18 cellular contexts compared by ENCODE assay signal in the genomic region with DNA sequence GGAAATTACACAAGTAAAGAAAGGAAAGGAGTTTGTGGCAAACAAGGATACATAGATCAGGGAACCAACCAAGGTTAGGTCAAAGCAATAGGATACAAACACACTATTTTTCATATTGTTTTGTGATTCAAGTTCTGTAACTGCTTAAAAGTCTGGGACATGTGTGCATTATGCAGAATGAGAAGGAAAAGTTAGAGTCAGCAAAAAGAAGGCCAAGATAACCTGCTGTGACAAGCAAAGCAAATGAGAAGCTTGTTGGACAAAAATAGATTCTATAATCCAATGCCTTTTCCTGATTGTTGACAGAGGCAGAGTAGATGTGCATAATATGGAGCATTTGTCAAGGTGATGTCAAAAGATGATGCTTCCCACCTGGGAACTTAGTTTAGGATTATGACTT.
DNase-seq lines count a peak whose midpoint lies in the region; ATAC-seq, FAIRE-seq and TF ChIP-seq lines count a peak whose summit lies in the region.
"Had no signal": no experiment of that assay in that cellular context is flagged by ENCODE, and none has a peak within 500 bp of the region (broad histone marks: within the 10 kb centered on the region; RNA-seq: fewer than 3 reads in every experiment).

No MANE protein-coding gene starts in this region.

- TF ChIP-seq EP300 in A549 (IDR thresholded peaks at IDR 0.05): no peak

- no peaks in the 10 kb centered on the region for H3K27me3 ChIP-seq in endocrine pancreas (ENCODE audit: control insufficient read depth, insufficient read depth, low read length)
- H3K27me3 ChIP-seq: BLaER1 had no signal

- no peak for FAIRE-seq in A549 (lab: Jason Lieb, UNC)
- FAIRE-seq: G401.6, GM12892 had no signal

- H3K36me3 ChIP-seq in SK-N-MC (ENCODE audit: insufficient read depth, low read length) (no peaks in the 10 kb centered on the region), endocrine pancreas (ENCODE audit: control insufficient read depth, insufficient read depth, low read length) (no peaks in the 10 kb centered on the region)
- H3K36me3 ChIP-seq: BLaER1 had no signal

- H3K27ac ChIP-seq in A549 (no peak overlapping the region), SK-N-MC (peak overlapping the region; percentile 97)
- H3K27ac ChIP-seq: BLaER1, C4-2B had no signal

- CTCF ChIA-PET in A549 (lab: Yijun Ruan, JAX): no interaction called here

- H3K4me1 ChIP-seq in A549 (no peaks in the 10 kb centered on the region), endocrine pancreas (ENCODE audit: control insufficient read depth, insufficient read depth, low read length) (peaks cover 12% of the 10 kb centered on the region)
- H3K4me1 ChIP-seq: BLaER1 had no signal

- TF ChIP-seq RAD21 in A549 (conservative IDR thresholded peaks at IDR 0.05 in 1 of 2, IDR thresholded peaks at IDR 0.05 in 1 of 2): no peak

- no peak for TF ChIP-seq POLR2A in A549 (IDR thresholded peaks at IDR 0.05; ENCODE audit: low read length)

- H3K9me3 ChIP-seq in A549 (no peaks in the 10 kb centered on the region), SK-N-MC (ENCODE audit: low read depth, low read length) (no peaks in the 10 kb centered on the region), endocrine pancreas (ENCODE audit: control insufficient read depth, low read length) (no peaks in the 10 kb centered on the region)
- H3K9me3 ChIP-seq: BLaER1, Caco-2 had no signal

- H3K4me3 ChIP-seq in A549: no peak overlapping the region
- H3K4me3 ChIP-seq in SK-N-MC: peak overlapping the region; percentile 58
- peak overlapping the region; percentile 4 for H3K4me3 ChIP-seq in endocrine pancreas (ENCODE audit: control insufficient read depth, insufficient read depth, low read length)
- H3K4me3 ChIP-seq: BLaER1, GM23338 had no signal

- H3K9ac ChIP-seq in SK-N-MC (ENCODE audit: insufficient read length) (peak overlapping the region; percentile 71), endocrine pancreas (ENCODE audit: control insufficient read depth, insufficient read depth, low read length) (no peak overlapping the region)
- H3K9ac ChIP-seq: BLaER1 had no signal

- POLR2A ChIA-PET in A549 (lab: Yijun Ruan, JAX): no interaction called here

- TF ChIP-seq CTCF in A549 (IDR thresholded peaks at IDR 0.05): no peak

- ATAC-seq in A549: no peak
- ATAC-seq in GM21723 (IDR thresholded peaks at IDR 0.05; ENCODE audit: unreplicated experiment): no peak
- no peak for ATAC-seq in GM21423 (IDR thresholded peaks at IDR 0.05; ENCODE audit: unreplicated experiment)
- ATAC-seq: CD8-positive, alpha-beta T cell; GM23338; HCT116 had no signal

- DNase-seq in A549 (ENCODE audit: low read depth in 1 of 2, low spot score in 1 of 2) (no peak), SK-N-MC (ENCODE audit: low read depth, low spot score) (peak; percentile 44), SHP77 treated with DMSO at 0.1 percent for 48 hours (lab: John Stamatoyannopoulos, UW) (no peak)
- DNase-seq: Caco-2; CD4-positive, CD25-positive, alpha-beta regulatory T cell; CD8-positive, alpha-beta T cell; DMS153; DND-41; H9 had no signal

- no peak overlapping the region for H3K4me2 ChIP-seq in A549
- H3K4me2 ChIP-seq: BLaER1, GM23338 had no signal

TF ChIP-seq in A549, 52 proteins besides CTCF, POLR2A, EP300 and RAD21:
- TF ChIP-seq BHLHE40 (IDR thresholded peaks at IDR 0.05; ENCODE audit: low read depth, low read length) (no peak), MYC (IDR thresholded peaks at IDR 0.05; ENCODE audit: borderline replicate concordance, low read length) (no peak), EHF (CRISPR knock-in tag; IDR thresholded peaks at IDR 0.05) (no peak), MAFK (IDR thresholded peaks at IDR 0.05; ENCODE audit: partially characterized antibody) (peak; percentile 51), ZSCAN20 (CRISPR knock-in tag; IDR thresholded peaks at IDR 0.05) (no peak), MAZ (IDR thresholded peaks at IDR 0.05; ENCODE audit: borderline replicate concordance, low read depth, low read length) (no peak), HOXB5 (CRISPR knock-in tag; IDR thresholded peaks at IDR 0.05) (no peak), POLR2AphosphoS2 (conservative IDR thresholded peaks at IDR 0.05; ENCODE audit: low read length) (no peak), NFE2L2 (conservative IDR thresholded peaks at IDR 0.05; ENCODE audit: low read length) (no peak)
TF ChIP-seq in A549: peak in this region for 1.
